Comparison of ENCODE assay signal across 8 cellular contexts in the genomic region with DNA sequence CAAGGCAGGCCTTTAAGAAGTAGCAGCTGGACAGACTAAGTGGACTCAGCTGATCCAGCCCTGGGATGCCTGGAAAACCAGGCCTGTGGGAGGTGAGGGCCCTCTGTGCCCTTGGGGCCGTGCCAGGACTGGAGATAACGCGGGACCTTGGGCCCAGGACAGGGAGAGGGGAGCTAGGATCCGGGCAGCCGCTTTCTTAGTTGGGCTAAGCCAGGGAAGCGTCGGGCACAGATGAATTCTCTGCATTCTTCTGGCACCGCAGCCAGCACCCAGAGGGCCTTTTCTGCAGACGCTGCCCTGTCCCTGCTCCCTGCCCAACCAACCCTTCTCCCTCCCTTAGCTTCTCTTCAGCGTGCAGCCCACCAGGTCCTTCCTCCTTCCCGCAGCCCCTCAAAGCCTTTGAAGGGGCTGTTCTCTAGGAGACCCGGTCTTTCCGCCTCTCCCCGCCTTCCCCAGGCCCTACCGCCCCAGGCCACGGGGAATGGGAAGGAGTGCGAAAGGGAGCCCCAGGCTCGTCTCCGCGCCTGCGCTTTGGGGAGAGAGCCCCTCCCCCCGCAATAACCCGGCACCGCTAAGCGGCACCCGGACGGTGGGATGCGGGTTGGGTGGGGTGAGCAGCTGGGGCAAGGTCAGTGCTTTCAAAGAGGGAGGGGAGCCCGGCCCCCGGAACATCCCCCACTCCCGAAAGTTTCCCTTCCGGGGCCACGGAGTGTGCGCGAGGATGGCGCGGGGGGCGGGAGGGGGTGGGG. TPM values are rescaled to one million over a fixed set of nuclear protein-coding genes. Genes with fewer than 3 reads are reported as not detected.
DNase-seq lines count a peak whose midpoint lies in the region; FAIRE-seq and TF ChIP-seq lines count a peak whose summit lies in the region.

No MANE protein-coding gene starts in this region.

- H4K20me1 ChIP-seq in H9 (ENCODE audit: control insufficient read depth, insufficient read depth, insufficient read length), result no peaks in the 10 kb centered on the region

- no peak overlapping the region for H2AK5ac ChIP-seq in H9 (ENCODE audit: insufficient read length, low read length)

- H3K4me3 ChIP-seq in esophagus squamous epithelium, result peak overlapping the region; percentile 82 to 92 (median 89)
- peak overlapping the region; percentile 62 to 70 for H3K4me3 ChIP-seq in muscle layer of colon (ENCODE audit: low read depth in 1 of 2, low read length in 2 of 2)
- peak overlapping the region; percentile 95 for H3K4me3 ChIP-seq in suprapubic skin

- H3K9ac ChIP-seq in H9 (ENCODE audit: extremely low read depth, insufficient read length, low read length), result peak overlapping the region; percentile 64
- peak overlapping the region; percentile 18 for H3K9ac ChIP-seq in muscle layer of colon (ENCODE audit: low read length)

- TF ChIP-seq CTCF in D721Med (IDR thresholded peaks at IDR 0.05; ENCODE audit: insufficient read depth, missing control alignments) (no peak), H9 (conservative IDR thresholded peaks at IDR 0.05) (no peak), esophagus squamous epithelium (IDR thresholded peaks at IDR 0.05) (no peak), suprapubic skin (IDR thresholded peaks at IDR 0.05) (no peak)

- peak overlapping the region; percentile 4 for H3K14ac ChIP-seq in H9 (ENCODE audit: insufficient read depth, low read length)

- no peaks in the 10 kb centered on the region for H3K9me3 ChIP-seq in H9 (ENCODE audit: control insufficient read depth, low read depth, low read length)
- no peaks in the 10 kb centered on the region for H3K9me3 ChIP-seq in esophagus squamous epithelium
- no peaks in the 10 kb centered on the region for H3K9me3 ChIP-seq in muscle layer of colon (ENCODE audit: low read length)
- no peaks in the 10 kb centered on the region for H3K9me3 ChIP-seq in suprapubic skin

- no peak overlapping the region for H3K18ac ChIP-seq in H9 (ENCODE audit: insufficient read length, low read depth, low read length)

- no peak overlapping the region for H2BK5ac ChIP-seq in H9 (ENCODE audit: insufficient read length, low read length)

- intact Hi-C loops in esophagus squamous epithelium (cut with DNase I), result no loop called here

- no peak overlapping the region for H3K4ac ChIP-seq in H9 (ENCODE audit: low read depth, low read length)

- no peak for TF ChIP-seq EP300 in suprapubic skin (IDR thresholded peaks at IDR 0.05)

- peaks cover 4% of the 10 kb centered on the region for H3K79me1 ChIP-seq in H9 (ENCODE audit: insufficient read depth, low read depth, low read length, poor library complexity, severe bottlenecking)

- H4K5ac ChIP-seq in H9 (ENCODE audit: insufficient read length, low read depth, low read length), result no peak overlapping the region

- no peak overlapping the region for H3K56ac ChIP-seq in H9 (ENCODE audit: insufficient read length, low read depth, low read length)

- H3K4me1 Mint-ChIP-seq in H9, result peaks cover 33 to 45% of the 10 kb centered on the region in 2 experiments

- peaks cover 2% of the 10 kb centered on the region; the same call in 1 of the 2 replicates for H3K79me2 ChIP-seq in H9 (ENCODE audit: insufficient read depth, low read length)

- DNase-seq in D721Med (ENCODE audit: insufficient read length, low spot score), result peak; percentile 60
- peak; percentile 90 for DNase-seq in H9
- peak; percentile 86 for DNase-seq in NCI-H69 (lab: John Stamatoyannopoulos, UW)
- DNase-seq in activated T-cell treated with anti-CD3 and anti-CD28 coated beads, Interleukin-2, amount 50 U/mL, for 48 hours, result peak; percentile 57 to 61
- DNase-seq in esophagus squamous epithelium (lab: John Stamatoyannopoulos, UW), result no peak
- DNase-seq in suprapubic skin (ENCODE audit: low spot score in 2 of 2), result peak in 1 of 2 donors; percentile 79
- no peak for DNase-seq in LoVo (ENCODE audit: low spot score)

- no peak overlapping the region for H4K8ac ChIP-seq in H9 (replicated peaks; ENCODE audit: insufficient read length, low read depth, low read length)

- H3T11ph ChIP-seq in H9 (ENCODE audit: low read length), result no peak overlapping the region

- H2AFZ ChIP-seq in H9 (ENCODE audit: low read length), result no peak overlapping the region

- no peaks in the 10 kb centered on the region; a peak in 1 of 5 replicates for H3K9me3 Mint-ChIP-seq in H9

- no peak for FAIRE-seq in D721Med (lab: Jason Lieb, UNC)

- no peak overlapping the region for H3K23ac ChIP-seq in H9 (ENCODE audit: insufficient read length, low read depth, low read length)

- H2BK12ac ChIP-seq in H9 (ENCODE audit: insufficient read length, low read depth, low read length), result no peak overlapping the region

- peak overlapping the region; percentile 88 to 98 for H3K4me3 Mint-ChIP-seq in H9

- no peak overlapping the region for H2BK20ac ChIP-seq in H9 (ENCODE audit: low read depth, low read length, poor library complexity, severe bottlenecking)

- H3K36me3 Mint-ChIP-seq in H9 (ENCODE audit: insufficient read depth in 1 of 3, low read depth in 3 of 3), result peaks cover 6 to 9% (median 6%) of the 10 kb centered on the region in 3 experiments

- peak overlapping the region; percentile 89 to 97 (median 90); a peak in 6 of 7 replicates for H3K27ac Mint-ChIP-seq in H9

- H3K27me3 Mint-ChIP-seq in H9 (ENCODE audit: low read depth), result no peaks in the 10 kb centered on the region

- H2BK15ac ChIP-seq in H9 (ENCODE audit: low read depth, low read length), result no peak overlapping the region

- H3K27me3 ChIP-seq in H9 (ENCODE audit: insufficient read depth, low read length) (no peaks in the 10 kb centered on the region), esophagus squamous epithelium (no peaks in the 10 kb centered on the region), muscle layer of colon (ENCODE audit: control insufficient read depth in 1 of 2, insufficient read depth in 2 of 2, low read length in 2 of 2) (no peaks in the 10 kb centered on the region), suprapubic skin (no peaks in the 10 kb centered on the region)

- peak overlapping the region; percentile 91 for H3K4me2 ChIP-seq in H9 (ENCODE audit: insufficient read depth, insufficient read length, low read length)

- H3K4me1 ChIP-seq in H9 (ENCODE audit: insufficient read depth, low read length) (peaks cover 2% of the 10 kb centered on the region), esophagus squamous epithelium (peaks cover 44 to 59% (median 44%) of the 10 kb centered on the region in 3 donors), muscle layer of colon (ENCODE audit: insufficient read depth, low read length) (peaks cover 45% of the 10 kb centered on the region), suprapubic skin (peaks cover 54% of the 10 kb centered on the region)

- no peak overlapping the region for H4K91ac ChIP-seq in H9 (ENCODE audit: insufficient read length, low read depth, low read length)

- TF ChIP-seq POLR2A in esophagus squamous epithelium (IDR thresholded peaks at IDR 0.05) (no peak), suprapubic skin (IDR thresholded peaks at IDR 0.05) (no peak)

- peaks cover 16% of the 10 kb centered on the region for H3K23me2 ChIP-seq in H9 (ENCODE audit: insufficient read length, low read depth, low read length, poor library complexity, severe bottlenecking)

- H3K36me3 ChIP-seq in esophagus squamous epithelium, result peaks cover 0 to 5% (median 0%) of the 10 kb centered on the region in 3 donors
- H3K36me3 ChIP-seq in muscle layer of colon (ENCODE audit: insufficient read depth, low read length), result no peaks in the 10 kb centered on the region
- H3K36me3 ChIP-seq in suprapubic skin, result no peaks in the 10 kb centered on the region

- H2BK120ac ChIP-seq in H9 (ENCODE audit: low read depth, low read length, poor library complexity, severe bottlenecking), result no peak overlapping the region

- no CpG with 5 or more reads among the region's 38 CpGs for WGBS in H9 (ENCODE audit: extremely low coverage, insufficient read length, low lambda C conversion rate)
- 0 to 16% methylated on average over 9 to 15 of the region's 38 CpGs for WGBS in esophagus squamous epithelium, 2 donors
- 6% methylated on average over 27 of the region's 38 CpGs for WGBS in suprapubic skin

- H3K27ac ChIP-seq in H9 (ENCODE audit: insufficient read length, low read depth, low read length) (no peak overlapping the region), esophagus squamous epithelium (peak overlapping the region; percentile 88 to 97 (median 94)), muscle layer of colon (ENCODE audit: low read depth, low read length) (peak overlapping the region; percentile 97), suprapubic skin (peak overlapping the region; percentile 89)

RNA-seq across cellular contexts. Expression of a gene that starts 0.7 kb away (rescaled TPM):
- total RNA-seq in H9 (2021) (27.7 and 28.9 TPM in 2 replicates), esophagus squamous epithelium (10 to 100 TPM in 1 of 4 donors, 1 to 10 TPM in 3; 3.2 to 10.5 (median 8.0) TPM), suprapubic skin (10 to 100 TPM in 1 of 4 donors, 1 to 10 TPM in 3; 8.2 to 12.2 (median 8.8) TPM)

RNA-seq across cellular contexts. Expression of a gene that starts 15.4 kb away (rescaled TPM):
- total RNA-seq in H9 (2021), result 3.3 and 3.5 TPM in 2 replicates
- 1 to 10 TPM; 2.5 to 4.8 (median 3.0) TPM for total RNA-seq in esophagus squamous epithelium
- 1 to 10 TPM; 3.7 to 5.9 (median 4.5) TPM for total RNA-seq in suprapubic skin

Comparison
In these comparisons a context has a peak if more than half of its experiments do, and no peak if none do; other contexts are left out.
1. DNase-seq: peak in D721Med (single experiment), H9 (single experiment), NCI-H69 (single experiment) and activated T-cell treated with anti-CD3 and anti-CD28 coated beads, Interleukin-2, amount 50 U/mL, for 48 hours (2 of 2); none in esophagus squamous epithelium (single experiment) and LoVo (single experiment).
2. Peak in every context shown above with its lines, with median percentiles within 50 percentile points of each other: H3K4me3 ChIP-seq.